In the genomic region with DNA sequence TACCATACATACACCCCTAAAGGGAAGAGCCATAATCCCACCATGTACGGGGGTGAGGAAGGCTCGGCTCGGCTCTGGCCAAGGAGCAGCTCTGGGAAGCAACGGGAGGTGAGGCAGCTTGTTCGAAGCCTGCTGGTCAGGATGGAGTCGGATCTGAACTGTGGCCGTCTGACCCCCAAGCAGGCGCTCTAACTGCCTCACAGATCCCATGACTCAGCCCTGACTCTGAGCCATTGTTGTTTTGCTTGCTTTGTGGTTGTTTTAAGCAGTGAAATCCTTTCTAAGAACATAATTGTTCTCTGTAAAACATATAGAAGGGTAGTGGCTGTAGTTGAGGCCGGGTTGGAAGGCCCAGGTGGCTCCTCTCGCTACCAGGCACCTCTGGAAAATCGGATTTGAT, we compare ENCODE assay signal across 17 cellular contexts. TPM values are rescaled to one million over a fixed set of nuclear protein-coding genes. Genes with fewer than 3 reads are reported as not detected.
DNase-seq lines count a peak whose midpoint lies in the region; ATAC-seq, FAIRE-seq and TF ChIP-seq lines count a peak whose summit lies in the region.
"Had no signal": no experiment of that assay in that cellular context is flagged by ENCODE, and none has a peak within 500 bp of the region (broad histone marks: within the 10 kb centered on the region; RNA-seq: fewer than 3 reads in every experiment).

No MANE protein-coding gene starts in this region.

- DNase-seq in AG10803 (ENCODE audit: low read depth) (peak; percentile 49), LHCN-M2 (ENCODE audit: low read depth) (peak; percentile 82), bronchial epithelial cell (ENCODE audit: low read depth) (peak; percentile 52), lung microvascular endothelial cell (ENCODE audit: low read depth in 2 of 2) (peak; percentile 45 to 81), caudate nucleus (lab: John Stamatoyannopoulos, UW) (no peak), right cardiac atrium (no peak)
- DNase-seq: activated T-cell treated with anti-CD3 and anti-CD28 coated beads, Interleukin-2, amount 50 U/mL, for 48 hours; AML-193; KG1; left ventricle myocardium superior; NCI-H2171 treated with DMSO at 0.1 percent for 48 hours; pancreas had no signal

- no peaks in the 10 kb centered on the region for H3K27me3 ChIP-seq in bronchial epithelial cell (ENCODE audit: control insufficient read depth, insufficient read depth, low read length)
- H3K27me3 ChIP-seq in right cardiac atrium (ENCODE audit: control insufficient read depth, insufficient read depth) = no peaks in the 10 kb centered on the region
- H3K27me3 ChIP-seq: pancreas had no signal

- H3K9me3 ChIP-seq in right cardiac atrium (ENCODE audit: control insufficient read depth, low read length) = no peaks in the 10 kb centered on the region
- H3K9me3 ChIP-seq: pancreas, thoracic aorta had no signal

- intact Hi-C loops in right cardiac atrium (cut with DNase I) = no loop called here

- ATAC-seq in HG02759 (IDR thresholded peaks at IDR 0.05; ENCODE audit: unreplicated experiment) (no peak), HG02678 (IDR thresholded peaks at IDR 0.05; ENCODE audit: unreplicated experiment) (no peak), right cardiac atrium (no peak)
- ATAC-seq: left ventricle myocardium superior, pancreas had no signal

- FAIRE-seq in bronchial epithelial cell (lab: Jason Lieb, UNC) = no peak
- FAIRE-seq: G401.6, pancreas had no signal

- TF ChIP-seq CTCF in AG10803 (conservative IDR thresholded peaks at IDR 0.05; ENCODE audit: low read length) (no peak), bronchial epithelial cell (IDR thresholded peaks at IDR 0.05; ENCODE audit: insufficient read depth, low read length, severe bottlenecking) (no peak)

- H3K27ac ChIP-seq in caudate nucleus (ENCODE audit: low read depth, low read length) = no peak overlapping the region
- H3K27ac ChIP-seq in right cardiac atrium (ENCODE audit: low read length) = no peak overlapping the region
- H3K27ac ChIP-seq: pancreas, thoracic aorta had no signal

- H3K4me3 ChIP-seq in AG10803 (ENCODE audit: low read length) = no peak overlapping the region
- H3K4me3 ChIP-seq in bronchial epithelial cell (ENCODE audit: low read depth, low read length) = no peak overlapping the region
- no peak overlapping the region for H3K4me3 ChIP-seq in right cardiac atrium (ENCODE audit: low read length)
- H3K4me3 ChIP-seq: pancreas, thoracic aorta had no signal

- 83% methylated on average over 11 of the region's 11 CpGs for WGBS in right cardiac atrium

- no peaks in the 10 kb centered on the region for H3K4me1 ChIP-seq in right cardiac atrium (ENCODE audit: control insufficient read depth, insufficient read depth, low read length)

- peaks cover 48% of the 10 kb centered on the region for H3K36me3 ChIP-seq in bronchial epithelial cell (ENCODE audit: control insufficient read depth, insufficient read depth, low read length)
- H3K36me3 ChIP-seq: thoracic aorta had no signal

RNA-seq across cellular contexts. Expression of a gene that starts 10.9 kb away (rescaled TPM):
- total RNA-seq in LHCN-M2 (2014; rRNA removed) (0.45 and 0.75 TPM in 2 replicates), bronchial epithelial cell (11.3 and 46.1 TPM in 2 replicates), lung microvascular endothelial cell (under 0.01 TPM in 2 replicates), right cardiac atrium (1 to 10 TPM in 3 of 4 donors, under 1 TPM in 1; 0.64 to 2.4 (median 1.6) TPM)
- 4.6 TPM for polyA plus RNA-seq in LHCN-M2 (2012)
- 1.8 TPM for polyA plus RNA-seq in right cardiac atrium

RNA-seq across cellular contexts. Expression of a gene that starts 41.6 kb away (rescaled TPM):
- not detected in 2 replicates for total RNA-seq in LHCN-M2 (2014; rRNA removed)
- not detected for polyA plus RNA-seq in LHCN-M2 (2012)
- not detected in 2 replicates for total RNA-seq in bronchial epithelial cell
- total RNA-seq in lung microvascular endothelial cell = not detected in 2 replicates
- not detected for total RNA-seq in right cardiac atrium
- not detected for polyA plus RNA-seq in right cardiac atrium
- total RNA-seq: cardiac septum, left ventricle myocardium superior, thoracic aorta had no signal
- polyA plus RNA-seq: pancreas had no signal

Comparison
In these comparisons a context has a peak if more than half of its experiments do, and no peak if none do; other contexts are left out.
1. DNase-seq: peak in AG10803 (single experiment), LHCN-M2 (single experiment), bronchial epithelial cell (single experiment) and lung microvascular endothelial cell (2 of 2); none in caudate nucleus (0 of 61) and right cardiac atrium (0 of 3).